Comparison of ENCODE assay signal across 8 cellular contexts in the genomic region with DNA sequence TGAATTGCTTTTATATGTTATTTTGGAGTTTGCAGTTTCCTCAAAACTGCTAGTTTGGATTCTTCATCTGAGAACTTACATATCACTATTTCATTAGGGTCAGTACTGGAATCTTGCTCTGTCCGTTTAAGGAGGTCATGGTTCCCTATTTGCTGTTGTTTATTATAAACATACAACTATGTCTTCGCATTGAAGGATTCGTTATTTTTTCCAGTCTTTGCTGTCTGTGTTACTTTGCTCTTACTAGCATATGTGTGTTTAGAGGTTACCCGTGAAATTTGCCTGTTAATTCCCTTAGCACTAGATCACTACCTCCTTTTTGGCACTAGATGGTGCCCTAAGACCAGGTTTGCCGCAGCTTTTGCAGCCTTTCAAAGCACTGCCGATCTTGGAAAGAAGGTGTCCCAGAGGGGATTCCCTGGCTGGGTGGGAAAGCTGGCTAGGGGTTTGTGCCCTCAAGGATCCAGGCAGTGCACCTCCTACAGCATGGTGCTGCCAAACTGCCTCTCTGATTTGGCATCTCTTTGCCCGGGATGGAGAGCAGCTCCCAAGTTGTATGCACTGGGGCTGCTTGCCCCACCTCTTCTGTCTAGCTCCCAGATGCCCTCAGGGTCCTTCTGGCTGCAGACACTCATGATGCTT.
A peak's percentile ranks its signal among the peaks of the same experiment; 100 is the strongest.
DNase-seq lines count a peak whose midpoint lies in the region; ATAC-seq and TF ChIP-seq lines count a peak whose summit lies in the region.

No MANE protein-coding gene starts in this region.

- H3K27ac ChIP-seq in ascending aorta (no peak overlapping the region), iPS DF 6.9 (ENCODE audit: low read length) (no peak overlapping the region)

- H3K36me3 ChIP-seq in ascending aorta = no peaks in the 10 kb centered on the region
- H3K36me3 ChIP-seq in iPS DF 6.9 (ENCODE audit: control insufficient read depth, insufficient read depth, low read length) = no peaks in the 10 kb centered on the region

- peaks cover 3% of the 10 kb centered on the region for H3K36me3 Mint-ChIP-seq in T-helper 17 cell (ENCODE audit: low read depth)

- no peak overlapping the region for H3K27ac Mint-ChIP-seq in T-helper 17 cell

- TF ChIP-seq CTCF in ascending aorta (IDR thresholded peaks at IDR 0.05) = peak; percentile 24 to 53 (median 51)

- intact Hi-C loops in ascending aorta (cut with DNase I) = loop anchor here (2.0 kb wide), 1 partner anchor 222 kb away; no protein-coding TSS in a partner anchor

- peaks cover 3% of the 10 kb centered on the region for H3K4me1 Mint-ChIP-seq in T-helper 17 cell

- H3K4me1 ChIP-seq in ascending aorta (no peaks in the 10 kb centered on the region), iPS DF 6.9 (ENCODE audit: control insufficient read depth, insufficient read depth, low read length) (no peaks in the 10 kb centered on the region)

- DNase-seq in NCI-H1694 treated with DMSO at 0.1 percent for 48 hours (lab: John Stamatoyannopoulos, UW) (peak; percentile 8), NCI-H1694 (lab: John Stamatoyannopoulos, UW) (no peak), NAMALWA (ENCODE audit: low spot score) (peak; percentile 91), T-helper 17 cell (peak; percentile 30 to 48 (median 46)), ascending aorta (ENCODE audit: low spot score in 2 of 2) (peak in 1 of 2 donors; percentile 65), iPS DF 6.9 (ENCODE audit: low read depth, low spot score) (peak; percentile 54)
- peak; percentile 24 to 40 for DNase-seq in stimulated activated CD4-positive, alpha-beta T cell treated with anti-CD3 and anti-CD28 coated beads, Interleukin-15, amount 100 ng/mL, for 1 hour (ENCODE audit: low read depth in 1 of 2, low spot score in 1 of 2)

- H3K4me3 Mint-ChIP-seq in T-helper 17 cell = peak overlapping the region; percentile 90

- H3K27me3 Mint-ChIP-seq in T-helper 17 cell = peaks cover 9% of the 10 kb centered on the region

- peaks cover 3% of the 10 kb centered on the region for H3K9me3 ChIP-seq in T-helper 17 cell (ENCODE audit: control insufficient read depth, low read length, poor library complexity, severe bottlenecking)
- peaks cover 0 to 11% of the 10 kb centered on the region in 2 donors for H3K9me3 ChIP-seq in ascending aorta
- no peaks in the 10 kb centered on the region for H3K9me3 ChIP-seq in iPS DF 6.9 (ENCODE audit: control insufficient read depth, insufficient read depth, low read length)

- H3K27me3 ChIP-seq in ascending aorta (no peaks in the 10 kb centered on the region), iPS DF 6.9 (ENCODE audit: control insufficient read depth, insufficient read depth, low read length) (no peaks in the 10 kb centered on the region)

- peak; percentile 87 for ATAC-seq in HG02610 (IDR thresholded peaks at IDR 0.05; ENCODE audit: unreplicated experiment)
- peak; percentile 93 for ATAC-seq in T-helper 17 cell

- WGBS in iPS DF 6.9 (ENCODE audit: insufficient coverage, insufficient read length) = no CpG with 5 or more reads among the region's 7 CpGs

- H3K4me3 ChIP-seq in ascending aorta (peak overlapping the region in 1 of 2 donors; percentile 35), iPS DF 6.9 (ENCODE audit: low read length) (no peak overlapping the region)
